Comparison of ENCODE assay signal across 10 cellular contexts in the genomic region with DNA sequence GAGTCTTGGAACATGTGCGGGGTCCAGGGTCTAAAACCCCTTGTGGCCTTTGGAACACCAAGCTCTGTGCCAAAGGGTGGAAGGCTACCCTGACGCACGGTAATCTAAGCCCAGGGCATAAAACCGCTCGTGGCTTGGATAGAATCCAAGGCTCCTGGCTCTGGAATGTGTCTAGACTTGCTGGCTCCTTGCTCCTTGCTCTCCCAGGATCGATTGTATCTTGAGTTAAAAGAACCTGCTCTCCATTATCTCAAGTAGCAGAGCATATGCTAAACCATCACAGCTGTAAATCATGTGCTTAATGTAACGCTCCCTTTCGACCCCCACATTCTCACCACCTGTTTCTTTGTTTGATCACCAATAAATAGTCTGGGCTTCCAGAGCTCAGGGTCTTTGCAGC. TPM values are rescaled to one million over a fixed set of nuclear protein-coding genes. Genes with fewer than 3 reads are reported as not detected.
DNase-seq lines count a peak whose midpoint lies in the region; ATAC-seq and TF ChIP-seq lines count a peak whose summit lies in the region.
"Not testable (repeated sequence)": the region's sequence is repeated elsewhere in the genome, so short reads cannot be mapped to it uniquely, and the experiment has no call there.
"Had no signal": no experiment of that assay in that cellular context is flagged by ENCODE, and none has a peak within 500 bp of the region (broad histone marks: within the 10 kb centered on the region; RNA-seq: fewer than 3 reads in every experiment).

No MANE protein-coding gene starts in this region.

- not testable (repeated sequence) for H3K27ac ChIP-seq in HCT116 (ENCODE audit: low read depth, low read length); PC-9; adrenal gland; colonic mucosa

- CTCF ChIA-PET in HCT116 (lab: Charles Lee); PC-9 (lab: Charles Lee): not testable (repeated sequence)

- H3K9me3 ChIP-seq in BE2C; HCT116 (ENCODE audit: control insufficient read depth in 1 of 2, insufficient read depth in 1 of 2, low read depth in 1 of 2, low read length in 2 of 2); PC-9 (ENCODE audit: insufficient read depth, low read depth); adrenal gland (replicated peaks in 1 of 3); colonic mucosa: not testable (repeated sequence)

- H3K36me3 ChIP-seq in BE2C; HCT116 (ENCODE audit: control insufficient read depth in 1 of 2, insufficient read depth in 2 of 2, low read length in 2 of 2); PC-9 (ENCODE audit: low read depth); adrenal gland (replicated peaks in 1 of 2); colonic mucosa: not testable (repeated sequence)

- not testable (repeated sequence) for H2AFZ ChIP-seq in HCT116 (ENCODE audit: low read depth, low read length, poor library complexity, severe bottlenecking); PC-9

- not testable (repeated sequence) for H4K20me1 ChIP-seq in HCT116 (ENCODE audit: insufficient read depth); PC-9 (ENCODE audit: insufficient read depth)

- intact Hi-C loops in HCT116 (cut with micrococcal nuclease); PC-9 (cut with micrococcal nuclease; ENCODE audit: unreplicated experiment); adrenal gland (cut with DNase I); colonic mucosa (cut with DNase I): not testable (repeated sequence)

- H3K4me2 ChIP-seq in HCT116 (ENCODE audit: low read length): not testable (repeated sequence)
- peak overlapping the region; percentile 6; the same call in 1 of the 2 replicates for H3K4me2 ChIP-seq in PC-9

- TF ChIP-seq POLR2A in HCT116 (IDR thresholded peaks at IDR 0.05; ENCODE audit: borderline replicate concordance, extremely low read depth, insufficient read depth, insufficient read length); adrenal gland (IDR thresholded peaks at IDR 0.05): not testable (repeated sequence)

- H3K4me3 ChIP-seq in BE2C (ENCODE audit: low read depth, low read length); HCT116 (replicated peaks in 1 of 2; ENCODE audit: low read depth in 1 of 2, low read length in 2 of 2); PC-9; adrenal gland; colonic mucosa: not testable (repeated sequence)

- TF ChIP-seq RAD21 in HCT116 (IDR thresholded peaks at IDR 0.05; ENCODE audit: low read depth): not testable (repeated sequence)

- RAD21 ChIA-PET in HCT116 (lab: Charles Lee; ENCODE audit: low non-redundant PET in 1 of 2, low total read pairs in 2 of 2, uncharacterized antibody in 2 of 2, unreplicated experiment in 2 of 2): not testable (repeated sequence)

- not testable (repeated sequence) for H3K79me2 ChIP-seq in HCT116 (ENCODE audit: insufficient read depth, low read length); PC-9 (ENCODE audit: low read depth)

- not testable (repeated sequence) for H3K9me2 ChIP-seq in HCT116 (ENCODE audit: insufficient read depth); PC-9 (ENCODE audit: insufficient read depth)

- TF ChIP-seq CTCF in BE2C (IDR thresholded peaks at IDR 0.05; ENCODE audit: low read depth, low read length); HCT116 (IDR thresholded peaks at IDR 0.05 in 2 of 3, conservative IDR thresholded peaks at IDR 0.05 in 1 of 3; ENCODE audit: borderline replicate concordance in 1 of 3, insufficient read depth in 1 of 3, low read depth in 2 of 3, low read length in 2 of 3); PC-9 (conservative IDR thresholded peaks at IDR 0.05); adrenal gland (IDR thresholded peaks at IDR 0.05); colonic mucosa (IDR thresholded peaks at IDR 0.05): not testable (repeated sequence)

- 42 to 59% (median 51%) methylated on average over 7 to 8 of the region's 8 CpGs for WGBS in adrenal gland, 4 donors

- H3F3A ChIP-seq in PC-9 (ENCODE audit: insufficient read depth, low read depth): peaks cover 10% of the 10 kb centered on the region

- not testable (repeated sequence) for ATAC-seq in HCT116

- not testable (repeated sequence) for H3K4me1 ChIP-seq in BE2C; adrenal gland (replicated peaks in 1 of 2); colonic mucosa
- H3K4me1 ChIP-seq in HCT116 (ENCODE audit: control insufficient read depth in 1 of 2, insufficient read depth in 2 of 2, low read length in 2 of 2): peaks cover 16 to 27% of the 10 kb centered on the region in 2 experiments
- H3K4me1 ChIP-seq in PC-9 (replicated peaks; ENCODE audit: insufficient read depth): peaks cover 31% of the 10 kb centered on the region

- not testable (repeated sequence) for H3K9ac ChIP-seq in HCT116 (ENCODE audit: low read length); colonic mucosa (ENCODE audit: low read depth in 2 of 2, low read length in 2 of 2)

- H3K27me3 ChIP-seq in BE2C; HCT116 (ENCODE audit: insufficient read depth, low read length); PC-9 (ENCODE audit: insufficient read depth, low read depth); adrenal gland; colonic mucosa: not testable (repeated sequence)

- POLR2A ChIA-PET in HCT116 (lab: Charles Lee); PC-9 (lab: Charles Lee; ENCODE audit: unreplicated experiment): not testable (repeated sequence)

- BruUV-seq in HCT116 (replicated peaks; lab: Mats Ljungman, UMichigan); PC-9 (replicated peaks; lab: Mats Ljungman, UMichigan): not testable (repeated sequence)

- DNase-seq in BE2C (peak; percentile 40), HCT116 (ENCODE audit: low read depth, low spot score) (peak; percentile 19), NCI-H2029 (lab: John Stamatoyannopoulos, UW) (peak; percentile 59), PC-9 (peak; percentile 68 to 82), adrenal gland (peak in 4 of 7 donors; percentile 18 to 53 (median 36)), colonic mucosa (peak; percentile 26), iris pigment epithelial cell (ENCODE audit: low read depth) (peak; percentile 9), stromal cell of bone marrow (ENCODE audit: low read depth) (peak; percentile 2)

RNA-seq across cellular contexts. Expression of gene TLCD4, which starts 50.3 kb away (rescaled TPM):
- polyA plus RNA-seq in BE2C (2012; ENCODE audit: insufficient read depth, insufficient read length, low read depth): not detected
- total RNA-seq in HCT116 (2021; ENCODE audit: unreplicated experiment) (12.1 TPM), PC-9 (2021) (11.2 TPM in 2 replicates), adrenal gland (10 to 100 TPM; 15.4 to 41.3 (median 23.4) TPM), colonic mucosa (10 to 100 TPM; 28.3 to 46.0 TPM)
- polyA plus RNA-seq in HCT116 (2012): 1.1 and 1.8 TPM in 2 replicates
- polyA plus RNA-seq in adrenal gland: 10 to 100 TPM in 1 of 3 donors, 1 to 10 TPM in 2; 1.6 to 14.3 (median 3.3) TPM
- total RNA-seq: T-helper 1 cell treated with Interleukin-12 subunit alpha and Interleukin-12 subunit beta and Interleukin-4 antibody, amounts not matched to agents 30 ng/mL and 1 ng/mL, for 36 hours had no signal
- polyA plus RNA-seq: naive thymus-derived CD8-positive, alpha-beta T cell had no signal

Comparison
In these comparisons a context has a peak if more than half of its experiments do, and no peak if none do; other contexts are left out.
1. DNase-seq: peak in every context shown above with its lines; median percentile 75 in PC-9; 59 in NCI-H2029; 40 in BE2C; 36 in adrenal gland; 26 in colonic mucosa; 19 in HCT116; 9 in iris pigment epithelial cell; 2 in stromal cell of bone marrow.